2 cellular contexts compared by ENCODE assay signal in the genomic region with DNA sequence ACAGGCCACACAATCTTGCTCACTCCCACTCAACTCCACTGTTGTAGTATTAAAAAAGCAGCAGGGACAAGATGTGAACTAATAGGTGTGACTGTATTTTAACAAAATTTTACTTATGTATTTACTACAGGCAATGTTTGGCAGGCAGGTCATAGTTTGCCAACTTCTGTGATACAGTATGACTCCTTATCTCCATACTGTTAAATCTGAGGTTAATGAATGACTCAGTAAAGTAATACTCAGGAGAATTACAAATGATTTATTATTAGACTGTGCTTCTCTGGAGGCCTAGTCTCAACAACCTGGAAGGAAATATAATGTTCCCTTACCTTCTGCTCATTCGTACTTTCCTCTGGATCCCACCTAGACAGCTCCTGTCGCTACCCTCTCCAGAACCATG.
TF ChIP-seq lines count a peak whose summit lies in the region.

No MANE protein-coding gene starts in this region.

TF ChIP-seq in HCT116, 20 proteins besides CTCF, POLR2A, EP300 and RAD21:
- TF ChIP-seq SIN3A (IDR thresholded peaks at IDR 0.05; ENCODE audit: low read depth) = no peak
- TF ChIP-seq EZH2phosphoT487 (IDR thresholded peaks at IDR 0.05; ENCODE audit: borderline replicate concordance) = no peak
- 0 out of 2 replicates have a peak, but pooled peaks have one; percentile 12 for TF ChIP-seq ZNF274 (IDR thresholded peaks at IDR 0.05; ENCODE audit: low read depth, low read length)

TF ChIP-seq in SK-N-SH, 30 proteins besides CTCF, POLR2A, EP300 and RAD21:
- TF ChIP-seq PBX3 (IDR thresholded peaks at IDR 0.05) (peak; percentile 19; the same call in 1 of the 2 replicates), NFIC (IDR thresholded peaks at IDR 0.05; ENCODE audit: borderline replicate concordance) (peak; percentile 23; the same call in 1 of the 2 replicates), GABPA (IDR thresholded peaks at IDR 0.05; ENCODE audit: low read depth) (no peak), JUND (IDR thresholded peaks at IDR 0.05) (peak; percentile 33; the same call in 1 of the 2 replicates), FOSL2 (IDR thresholded peaks at IDR 0.05; ENCODE audit: borderline replicate concordance, low read depth) (peak; percentile 53; the same call in 1 of the 2 replicates), RXRA (IDR thresholded peaks at IDR 0.05; ENCODE audit: borderline replicate concordance, low read depth) (no peak), TCF12 (IDR thresholded peaks at IDR 0.05) (peak; percentile 12; the same call in 1 of the 2 replicates)
TF ChIP-seq in SK-N-SH: peak in this region for 5.
